In genomic region chr5:157523976-157524375, GRCh38 we compare ENCODE assay signal across 17 cellular contexts. TPM values are rescaled to one million over a fixed set of nuclear protein-coding genes. Genes with fewer than 3 reads are reported as not detected.
DNase-seq lines count a peak whose midpoint lies in the region; ATAC-seq, FAIRE-seq and TF ChIP-seq lines count a peak whose summit lies in the region.
"Had no signal": no experiment of that assay in that cellular context is flagged by ENCODE, and none has a peak within 500 bp of the region (broad histone marks: within the 10 kb centered on the region; RNA-seq: fewer than 3 reads in every experiment).

No MANE protein-coding gene starts in this region.

- H2AFZ ChIP-seq in astrocyte (ENCODE audit: low read depth, low read length), result no peak overlapping the region

- H3K9me3 ChIP-seq in astrocyte (ENCODE audit: insufficient read depth, low read depth, low read length), result no peaks in the 10 kb centered on the region
- H3K9me3 ChIP-seq in muscle layer of colon (ENCODE audit: low read length), result no peaks in the 10 kb centered on the region
- no peaks in the 10 kb centered on the region for H3K9me3 ChIP-seq in stomach smooth muscle (ENCODE audit: control insufficient read depth in 2 of 2, low read length in 2 of 2)
- H3K9me3 ChIP-seq: BLaER1, neutrophil, right atrium auricular region had no signal

- H3K9me3 Mint-ChIP-seq in HFFc6, result no peaks in the 10 kb centered on the region
- H3K9me3 Mint-ChIP-seq in astrocyte (ENCODE audit: unreplicated experiment), result no peaks in the 10 kb centered on the region
- no peaks in the 10 kb centered on the region for H3K9me3 Mint-ChIP-seq in nephron progenitor cell
- H3K9me3 Mint-ChIP-seq: stimulated activated naive CD8-positive, alpha-beta T cell treated with anti-CD3 and anti-CD28 coated beads, Interleukin-15, amount 100 ng/mL, for 72 hours had no signal

- peaks cover 89% of the 10 kb centered on the region for H4K20me1 ChIP-seq in astrocyte (ENCODE audit: insufficient read depth, low read length)
- H4K20me1 ChIP-seq: BLaER1 had no signal

- H3K4me1 ChIP-seq in astrocyte (ENCODE audit: insufficient read depth, low read length), result peaks cover 8% of the 10 kb centered on the region
- H3K4me1 ChIP-seq in muscle layer of colon (ENCODE audit: insufficient read depth, low read length), result peaks cover 57% of the 10 kb centered on the region
- peaks cover 53% of the 10 kb centered on the region for H3K4me1 ChIP-seq in stomach smooth muscle (ENCODE audit: control insufficient read depth, insufficient read depth, low read length)
- H3K4me1 ChIP-seq: BLaER1 had no signal

- H3K36me3 Mint-ChIP-seq in HFFc6 (ENCODE audit: low read depth) (peaks cover 31% of the 10 kb centered on the region), astrocyte (ENCODE audit: low read depth, unreplicated experiment) (peaks cover 30% of the 10 kb centered on the region), nephron progenitor cell (ENCODE audit: low read depth) (peaks cover 4% of the 10 kb centered on the region)

- H3K9ac ChIP-seq in astrocyte (ENCODE audit: low read length) (peak overlapping the region; percentile 20), muscle layer of colon (ENCODE audit: low read length) (no peak overlapping the region), stomach smooth muscle (ENCODE audit: low read length in 2 of 2) (peak overlapping the region; percentile 1 to 29)
- H3K9ac ChIP-seq: BLaER1 had no signal

- DNase-seq in HFFc6 (peak; percentile 41), astrocyte (ENCODE audit: low read depth) (peak; percentile 23), nephron progenitor cell (no peak), cerebellar cortex (ENCODE audit: low spot score) (no peak)
- DNase-seq: activated CD4-positive, alpha-beta T cell treated with anti-CD3 and anti-CD28 coated beads for 48 hours; DMS 273 treated with DMSO at 0.1 percent for 48 hours; foreskin melanocyte; Karpas-422; NCI-H1105; PC-3; stimulated activated naive CD8-positive, alpha-beta T cell treated with anti-CD3 and anti-CD28 coated beads, Interleukin-15, amount 100 ng/mL, for 72 hours had no signal

- H3K27me3 ChIP-seq in astrocyte (ENCODE audit: insufficient read depth, low read length), result no peaks in the 10 kb centered on the region
- H3K27me3 ChIP-seq in muscle layer of colon (ENCODE audit: control insufficient read depth in 1 of 2, insufficient read depth in 2 of 2, low read length in 2 of 2), result no peaks in the 10 kb centered on the region
- H3K27me3 ChIP-seq in stomach smooth muscle (ENCODE audit: control insufficient read depth in 1 of 2, insufficient read depth in 2 of 2, low read length in 2 of 2), result no peaks in the 10 kb centered on the region
- H3K27me3 ChIP-seq: BLaER1, neutrophil, right atrium auricular region had no signal

- H3K4me3 ChIP-seq in astrocyte (ENCODE audit: insufficient read depth, low read depth, low read length) (no peak overlapping the region), muscle layer of colon (ENCODE audit: low read depth in 1 of 2, low read length in 2 of 2) (no peak overlapping the region), stomach smooth muscle (ENCODE audit: low read length in 2 of 2) (no peak overlapping the region)
- H3K4me3 ChIP-seq: BLaER1, right atrium auricular region had no signal

- no peak for FAIRE-seq in astrocyte (lab: Jason Lieb, UNC)

- H3K4me3 Mint-ChIP-seq in HFFc6 (no peak overlapping the region), astrocyte (ENCODE audit: unreplicated experiment) (no peak overlapping the region), nephron progenitor cell (no peak overlapping the region)
- H3K4me3 Mint-ChIP-seq: stimulated activated naive CD8-positive, alpha-beta T cell treated with anti-CD3 and anti-CD28 coated beads, Interleukin-15, amount 100 ng/mL, for 72 hours had no signal

- H3K4me1 Mint-ChIP-seq in HFFc6 (ENCODE audit: low read depth) (peaks cover 60% of the 10 kb centered on the region), astrocyte (ENCODE audit: low read depth, unreplicated experiment) (peaks cover 18% of the 10 kb centered on the region), nephron progenitor cell (peaks cover 31% of the 10 kb centered on the region)
- H3K4me1 Mint-ChIP-seq: stimulated activated naive CD8-positive, alpha-beta T cell treated with anti-CD3 and anti-CD28 coated beads, Interleukin-15, amount 100 ng/mL, for 72 hours had no signal

- H3K27ac ChIP-seq in astrocyte (ENCODE audit: low read depth, low read length) (no peak overlapping the region), muscle layer of colon (ENCODE audit: low read depth, low read length) (peak overlapping the region; percentile 60), stomach smooth muscle (ENCODE audit: low read length) (peak overlapping the region; percentile 68)
- H3K27ac ChIP-seq: BLaER1, neutrophil had no signal

- peaks cover 97% of the 10 kb centered on the region for H3K79me2 ChIP-seq in astrocyte (ENCODE audit: insufficient read depth, low read length)

- TF ChIP-seq CTCF in HFFc6 (IDR thresholded peaks at IDR 0.05) (no peak), astrocyte (IDR thresholded peaks at IDR 0.05; ENCODE audit: insufficient read depth, low read depth, low read length) (no peak), nephron progenitor cell (IDR thresholded peaks at IDR 0.05) (no peak)

- no peak overlapping the region for H3K4me2 ChIP-seq in astrocyte (ENCODE audit: low read length)
- H3K4me2 ChIP-seq: BLaER1 had no signal

- H3K27ac Mint-ChIP-seq in HFFc6 (peak overlapping the region; percentile 72), astrocyte (ENCODE audit: unreplicated experiment) (no peak overlapping the region), nephron progenitor cell (no peak overlapping the region)
- H3K27ac Mint-ChIP-seq: stimulated activated naive CD8-positive, alpha-beta T cell treated with anti-CD3 and anti-CD28 coated beads, Interleukin-15, amount 100 ng/mL, for 72 hours had no signal

- ATAC-seq in GM18873 (IDR thresholded peaks at IDR 0.05; ENCODE audit: low FRiP score, unreplicated experiment), result no peak
- ATAC-seq: PC-3; stimulated activated naive CD8-positive, alpha-beta T cell treated with anti-CD3 and anti-CD28 coated beads, Interleukin-15, amount 100 ng/mL, for 72 hours had no signal

- H3K36me3 ChIP-seq in astrocyte (ENCODE audit: insufficient read depth, low read length) (peaks cover 53% of the 10 kb centered on the region), muscle layer of colon (ENCODE audit: insufficient read depth, low read length) (peaks cover 8% of the 10 kb centered on the region), stomach smooth muscle (ENCODE audit: control insufficient read depth in 2 of 2, insufficient read depth in 2 of 2, low read length in 2 of 2) (peaks cover 6 to 15% of the 10 kb centered on the region in 2 donors)

- no peaks in the 10 kb centered on the region; the same call in 1 of the 2 replicates for H3K27me3 Mint-ChIP-seq in HFFc6 (ENCODE audit: insufficient read depth)
- H3K27me3 Mint-ChIP-seq in astrocyte (ENCODE audit: low read depth, unreplicated experiment), result no peaks in the 10 kb centered on the region
- H3K27me3 Mint-ChIP-seq in nephron progenitor cell (ENCODE audit: low read depth, poor library complexity), result no peaks in the 10 kb centered on the region

RNA-seq across cellular contexts. Expression of gene ADAM19, which starts 51.6 kb away (rescaled TPM):
- 100 to 1,000 TPM in 2 of 6 experiments, 10 to 100 TPM in 4; 75.4 to 152 (median 83.2) TPM for total RNA-seq in HFFc6 (2021; fragmentation: NEBNext Ultra II Directional; extraction: Animal tissue kit (Norgen Biotek cat#: 25700))
- 316 and 332 TPM in 2 replicates for total RNA-seq in astrocyte

Comparison
In these comparisons a context has a peak if more than half of its experiments do, and no peak if none do; other contexts are left out.
1. DNase-seq: peak in HFFc6 (single experiment) and astrocyte (single experiment); none in nephron progenitor cell (single experiment) and cerebellar cortex (single experiment).